In the genomic region with DNA sequence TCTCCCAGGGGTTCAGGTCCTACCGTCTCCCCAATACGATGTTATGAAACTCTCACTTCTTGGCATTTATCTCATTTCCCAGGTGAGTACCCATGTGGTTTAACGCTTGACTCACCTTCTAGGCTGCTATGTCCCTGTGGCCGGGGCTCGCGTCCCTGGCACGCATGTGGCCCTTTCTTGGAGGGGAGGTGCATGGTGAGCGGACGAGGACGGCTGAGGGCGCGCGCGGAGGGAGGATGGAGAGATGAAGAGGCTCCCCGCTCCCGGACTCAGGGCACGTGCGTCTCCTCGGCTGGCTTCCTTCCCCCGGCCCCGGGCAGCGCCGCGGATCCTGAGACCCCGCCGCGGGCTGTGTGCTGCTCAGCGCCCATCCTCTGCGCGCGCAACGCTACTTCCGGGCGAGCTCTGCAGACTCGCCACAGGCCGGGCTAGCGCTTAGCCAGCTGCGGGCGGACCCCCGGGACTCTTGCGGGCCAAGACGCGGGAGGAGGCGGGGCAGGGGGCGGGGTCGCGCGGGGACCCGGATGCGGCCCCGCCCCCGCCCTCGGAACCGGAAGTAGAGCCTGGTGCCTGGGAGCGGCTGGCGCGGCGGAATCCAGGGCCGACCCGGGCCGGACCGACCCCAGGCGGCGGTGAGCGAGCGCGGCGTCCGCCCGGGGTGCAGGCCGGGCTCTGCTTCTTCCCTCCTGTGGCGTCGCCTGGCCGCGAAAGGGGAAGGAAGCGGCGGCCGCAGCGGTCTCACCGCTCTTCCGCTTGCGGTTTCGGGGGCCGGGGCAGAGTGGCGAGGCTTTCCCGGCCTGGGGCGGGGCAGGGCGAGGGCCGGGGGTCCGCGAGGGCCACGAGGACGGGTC, we compare ENCODE assay signal across 8 cellular contexts. TPM values are rescaled to one million over a fixed set of nuclear protein-coding genes. Genes with fewer than 3 reads are reported as not detected.
DNase-seq lines count a peak whose midpoint lies in the region; ATAC-seq and TF ChIP-seq lines count a peak whose summit lies in the region.

A gene (plus strand): TSS at position 547 of the 851 bp plus-strand sequence. CDS start 8,769 bp downstream, outside the sequence.

- BruUV-seq in IMR-90 (replicated peaks; lab: Mats Ljungman, UMichigan): no TSS peak

- DNase-seq in IMR-90: peak; percentile 85
- DNase-seq in OCI-M1 (lab: John Stamatoyannopoulos, UW): peak; percentile 98
- peak; percentile 86 for DNase-seq in activated T-cell treated with anti-CD3 and anti-CD28 coated beads, Interleukin-2, amount 50 U/mL, for 24 hours
- DNase-seq in epithelial cell of prostate (ENCODE audit: low read depth, low spot score): no peak
- DNase-seq in stimulated activated CD8-positive, alpha-beta memory T cell treated with anti-CD3 and anti-CD28 coated beads, Interleukin-2, amount 100 ng/mL, for 48 hours (ENCODE audit: low read depth in 2 of 2): peak; percentile 49 to 59

- no peaks in the 10 kb centered on the region for H3K9me3 Mint-ChIP-seq in activated T-cell treated with anti-CD3 and anti-CD28 coated beads, Interleukin-2, amount 50 U/mL, for 24 hours

- H3K36me3 ChIP-seq in IMR-90 (ENCODE audit: control insufficient read depth, insufficient read depth, low read length): peaks cover 22% of the 10 kb centered on the region

- no peaks in the 10 kb centered on the region for H3K9me3 ChIP-seq in IMR-90 (ENCODE audit: control insufficient read depth, insufficient read depth, low read length)
- H3K9me3 ChIP-seq in mononuclear cell (ENCODE audit: low read depth, low read length): no peaks in the 10 kb centered on the region

- H3K9me1 ChIP-seq in IMR-90 (ENCODE audit: insufficient read depth, low read length): peaks cover 17% of the 10 kb centered on the region

- peak within 1 kb of the TSS; percentile 92 for H3K56ac ChIP-seq in IMR-90 (ENCODE audit: extremely low read depth, insufficient read depth, low read length)

- H4K8ac ChIP-seq in IMR-90 (ENCODE audit: low read depth in 2 of 2, low read length in 2 of 2): peak within 1 kb of the TSS; percentile 50 to 76

- peak within 1 kb of the TSS; percentile 98 for H2AFZ ChIP-seq in IMR-90 (replicated peaks; ENCODE audit: low read length, poor library complexity)

- intact Hi-C loops in IMR-90 (cut with micrococcal nuclease): loop anchor here (5.0 kb wide), 2 partner anchors 126 to 196 kb away; a partner anchor contains a TSS

- TF ChIP-seq POLR2A in GM18526 (IDR thresholded peaks at IDR 0.05; ENCODE audit: extremely low read depth, insufficient read length) (peak; percentile 7), IMR-90 (IDR thresholded peaks at IDR 0.05; ENCODE audit: low read depth, low read length) (peak; percentile 89)

- H3K4me1 ChIP-seq in IMR-90 (ENCODE audit: control insufficient read depth, insufficient read depth, low read length): peaks cover 14% of the 10 kb centered on the region
- peaks cover 36% of the 10 kb centered on the region for H3K4me1 ChIP-seq in mononuclear cell (ENCODE audit: insufficient read depth, low read length)

- H3K27ac ChIP-seq in IMR-90 (ENCODE audit: insufficient read depth, low read length) (peak within 1 kb of the TSS; percentile 99), epithelial cell of prostate (peak within 1 kb of the TSS; percentile 96)

- H4K20me1 ChIP-seq in IMR-90 (ENCODE audit: insufficient read depth, low read length): peaks cover 47% of the 10 kb centered on the region

- peak within 1 kb of the TSS; percentile 82 for H3K4me3 Mint-ChIP-seq in activated T-cell treated with anti-CD3 and anti-CD28 coated beads, Interleukin-2, amount 50 U/mL, for 24 hours

- dilution Hi-C loops in IMR-90 (cut with HindIII; ENCODE audit: low sequenced_read_pairs, unreplicated experiment): no loop called here

- CTCF ChIA-PET in IMR-90 (lab: Yijun Ruan, JAX): no interaction called here

- H3K27me3 ChIP-seq in IMR-90 (ENCODE audit: control insufficient read depth, insufficient read depth, low read length) (no peaks in the 10 kb centered on the region), mononuclear cell (ENCODE audit: insufficient read depth, low read length) (peaks cover 86% of the 10 kb centered on the region)

- peak within 1 kb of the TSS; percentile 97 for H3K4ac ChIP-seq in IMR-90 (ENCODE audit: low read depth, low read length)

- H3K23ac ChIP-seq in IMR-90 (ENCODE audit: low read depth, low read length): peak within 1 kb of the TSS; percentile 94

- peak within 1 kb of the TSS; percentile 82 for H3K9ac ChIP-seq in IMR-90 (ENCODE audit: low read depth, low read length)

- no peak for TF ChIP-seq CTCF in IMR-90 (conservative IDR thresholded peaks at IDR 0.05; ENCODE audit: low read depth, low read length)

- in situ Hi-C loops in IMR-90 (cut with MboI; ENCODE audit: low sequenced_read_pairs): no loop called here

- peak within 1 kb of the TSS; percentile 83 for H4K91ac ChIP-seq in IMR-90 (ENCODE audit: insufficient read depth, low read depth, low read length)

- H2AK5ac ChIP-seq in IMR-90 (ENCODE audit: low read depth, low read length): peak within 1 kb of the TSS; percentile 96

- peak within 1 kb of the TSS; percentile 76 for H4K5ac ChIP-seq in IMR-90 (ENCODE audit: low read depth, low read length)

- peak within 1 kb of the TSS; percentile 74 for H3K18ac ChIP-seq in IMR-90 (ENCODE audit: low read depth, low read length)

- POLR2A ChIA-PET in IMR-90 (lab: Charles Lee; ENCODE audit: unreplicated experiment): no interaction called here

- WGBS in IMR-90 (ENCODE audit: extremely low coverage in 2 of 2, insufficient read length in 1 of 2), 2 experiments: 1% methylated on average over 18 of the region's 93 CpGs; no CpG with 5 or more reads in 1 of the 2 experiments

- peaks cover 19% of the 10 kb centered on the region for H3K36me3 Mint-ChIP-seq in activated T-cell treated with anti-CD3 and anti-CD28 coated beads, Interleukin-2, amount 50 U/mL, for 24 hours (ENCODE audit: low read depth)

- H3K4me2 ChIP-seq in IMR-90 (ENCODE audit: low read depth, low read length): peak within 1 kb of the TSS; percentile 98

- peak within 1 kb of the TSS; percentile 66 for H2BK120ac ChIP-seq in IMR-90 (ENCODE audit: low read depth, low read length)

- no peak within 1 kb of the TSS for H2BK20ac ChIP-seq in IMR-90 (ENCODE audit: low read depth, low read length)

- H3K14ac ChIP-seq in IMR-90 (replicated peaks; ENCODE audit: low read depth, low read length): peak within 1 kb of the TSS; percentile 96

- peak within 1 kb of the TSS; percentile 99 for H2BK5ac ChIP-seq in IMR-90 (ENCODE audit: low read depth, low read length, poor library complexity, severe bottlenecking)

- H3K4me3 ChIP-seq in IMR-90 (ENCODE audit: insufficient read depth, low read depth, low read length): peak within 1 kb of the TSS; percentile 81
- H3K4me3 ChIP-seq in mononuclear cell (ENCODE audit: low read length): peak within 1 kb of the TSS; percentile 30

- H3K27me3 Mint-ChIP-seq in activated T-cell treated with anti-CD3 and anti-CD28 coated beads, Interleukin-2, amount 50 U/mL, for 24 hours: peaks cover 59% of the 10 kb centered on the region

- H2BK15ac ChIP-seq in IMR-90 (ENCODE audit: low read depth, low read length): 0 out of 3 replicates have a peak within 1 kb of the TSS, but pooled peaks have one; percentile 15

- H2AK9ac ChIP-seq in IMR-90 (replicated peaks; ENCODE audit: low read depth, low read length, poor library complexity): peak within 1 kb of the TSS; percentile 97

- H3K27ac Mint-ChIP-seq in activated T-cell treated with anti-CD3 and anti-CD28 coated beads, Interleukin-2, amount 50 U/mL, for 24 hours: peak within 1 kb of the TSS; percentile 89

- peak; percentile 85 for ATAC-seq in IMR-90 (ENCODE audit: low read depth)
- ATAC-seq in HG03565 (IDR thresholded peaks at IDR 0.05; ENCODE audit: unreplicated experiment): no peak

- H3K79me1 ChIP-seq in IMR-90 (ENCODE audit: low read depth in 1 of 2, low read length in 2 of 2): peaks cover 8 to 58% of the 10 kb centered on the region in 2 experiments

- 0 out of 2 replicates have a peak, but pooled peaks have one; percentile 3 for TF ChIP-seq RAD21 in IMR-90 (IDR thresholded peaks at IDR 0.05; ENCODE audit: low read length)

- H3K4me1 Mint-ChIP-seq in activated T-cell treated with anti-CD3 and anti-CD28 coated beads, Interleukin-2, amount 50 U/mL, for 24 hours (ENCODE audit: low read depth): peaks cover 41% of the 10 kb centered on the region

TF ChIP-seq in IMR-90, 13 proteins besides CTCF, POLR2A, EP300 and RAD21:
- TF ChIP-seq MXI1 (IDR thresholded peaks at IDR 0.05; ENCODE audit: borderline replicate concordance, low read depth, low read length): peak; percentile 91
- TF ChIP-seq, protein P1, sequence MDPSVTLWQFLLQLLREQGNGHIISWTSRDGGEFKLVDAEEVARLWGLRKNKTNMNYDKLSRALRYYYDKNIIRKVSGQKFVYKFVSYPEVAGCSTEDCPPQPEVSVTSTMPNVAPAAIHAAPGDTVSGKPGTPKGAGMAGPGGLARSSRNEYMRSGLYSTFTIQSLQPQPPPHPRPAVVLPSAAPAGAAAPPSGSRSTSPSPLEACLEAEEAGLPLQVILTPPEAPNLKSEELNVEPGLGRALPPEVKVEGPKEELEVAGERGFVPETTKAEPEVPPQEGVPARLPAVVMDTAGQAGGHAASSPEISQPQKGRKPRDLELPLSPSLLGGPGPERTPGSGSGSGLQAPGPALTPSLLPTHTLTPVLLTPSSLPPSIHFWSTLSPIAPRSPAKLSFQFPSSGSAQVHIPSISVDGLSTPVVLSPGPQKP (IDR thresholded peaks at IDR 0.05; ENCODE audit: borderline replicate concordance, low read depth, low read length): 0 out of 2 replicates have a peak, but pooled peaks have one; percentile 6
- peak; percentile 47; the same call in 1 of the 2 replicates for TF ChIP-seq MAZ (IDR thresholded peaks at IDR 0.05; ENCODE audit: borderline replicate concordance, low read depth, low read length)
- TF ChIP-seq BHLHE40 (IDR thresholded peaks at IDR 0.05; ENCODE audit: low read depth, low read length): peak; percentile 78
- TF ChIP-seq RCOR1 (IDR thresholded peaks at IDR 0.05; ENCODE audit: insufficient replicate concordance, low read length): peak; percentile 25
- TF ChIP-seq RFX5 (IDR thresholded peaks at IDR 0.05; ENCODE audit: low read depth, low read length): no peak
- TF ChIP-seq, protein P2, sequence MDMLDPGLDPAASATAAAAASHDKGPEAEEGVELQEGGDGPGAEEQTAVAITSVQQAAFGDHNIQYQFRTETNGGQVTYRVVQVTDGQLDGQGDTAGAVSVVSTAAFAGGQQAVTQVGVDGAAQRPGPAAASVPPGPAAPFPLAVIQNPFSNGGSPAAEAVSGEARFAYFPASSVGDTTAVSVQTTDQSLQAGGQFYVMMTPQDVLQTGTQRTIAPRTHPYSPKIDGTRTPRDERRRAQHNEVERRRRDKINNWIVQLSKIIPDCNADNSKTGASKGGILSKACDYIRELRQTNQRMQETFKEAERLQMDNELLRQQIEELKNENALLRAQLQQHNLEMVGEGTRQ (IDR thresholded peaks at IDR 0.05; ENCODE audit: low read depth, low read length): no peak

RNA-seq across cellular contexts. Expression of the gene that starts here (rescaled TPM):
- 287 and 341 TPM in 2 replicates for total RNA-seq in IMR-90 (2012; rRNA removed)
- 278 and 296 TPM in 2 replicates for polyA plus RNA-seq in IMR-90 (2012; rRNA removed)
- polyA plus RNA-seq in IMR-90 (2012; cell fraction: cytosol; rRNA removed): 121 and 139 TPM in 2 replicates
- 1,027 and 1,310 TPM in 2 replicates for polyA plus RNA-seq in IMR-90 (2012; cell fraction: nucleus; rRNA removed; ENCODE audit: low replicate concordance)
- total RNA-seq in mononuclear cell: 16.5 TPM

Comparison
In these comparisons a context has a peak if more than half of its experiments do, and no peak if none do; other contexts are left out.
1. RNA of the gene that starts here (total RNA-seq): 287 to 341 TPM in IMR-90; 16.5 TPM in mononuclear cell (single experiment); every median in the first group is over 10 times any median in the second.